In the genomic region with DNA sequence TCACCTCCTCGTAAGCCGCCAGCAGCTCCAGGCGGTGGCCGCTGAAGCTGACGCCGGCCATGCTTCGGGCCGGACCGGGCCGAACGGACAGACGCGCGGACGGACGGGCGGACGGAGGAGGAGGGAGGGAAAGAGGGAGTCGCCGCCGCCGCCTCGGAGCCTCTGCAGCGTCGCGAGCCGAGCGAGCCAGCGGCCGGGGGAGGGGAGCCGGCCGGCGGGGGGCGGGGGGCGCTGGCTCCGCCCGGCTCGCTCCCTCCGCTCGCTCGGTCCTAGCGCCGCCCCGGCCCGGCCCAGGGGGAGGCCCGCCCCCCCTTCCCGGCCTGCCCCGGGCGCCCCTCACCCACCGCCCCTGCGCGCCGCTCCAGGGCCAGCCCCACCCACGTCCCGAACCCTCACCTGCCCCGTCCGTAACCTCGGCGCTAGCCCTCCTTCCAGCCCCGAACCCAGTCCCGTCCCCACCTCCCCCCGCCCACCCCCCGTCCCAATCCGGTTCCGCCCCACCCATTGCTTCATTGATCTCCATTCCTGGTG, we compare ENCODE assay signal across 8 cellular contexts. TPM values are rescaled to one million over a fixed set of nuclear protein-coding genes. Genes with fewer than 3 reads are reported as not detected.
A peak's percentile ranks its signal among the peaks of the same experiment; 100 is the strongest.
DNase-seq lines count a peak whose midpoint lies in the region; ATAC-seq, FAIRE-seq and TF ChIP-seq lines count a peak whose summit lies in the region.

A gene (minus strand): TSS at position 174 of the 531 bp plus-strand sequence. CDS start 113 bp downstream, at position 61.

- peaks cover 3% of the 10 kb centered on the region for H3K23me2 ChIP-seq in H1 (ENCODE audit: low read depth, low read length)

- H3K56ac ChIP-seq in H1 (replicated peaks; ENCODE audit: insufficient read length, low read depth, low read length): peak within 1 kb of the TSS; percentile 95

- H4K8ac ChIP-seq in H1 (ENCODE audit: extremely low read depth, insufficient read depth, low read length): peak within 1 kb of the TSS; percentile 98; the same call in 1 of the 2 replicates
- H4K8ac ChIP-seq in mesenchymal stem cell (ENCODE audit: low read length): peak within 1 kb of the TSS; percentile 69

- H3K18ac ChIP-seq in H1 (ENCODE audit: extremely low read depth, low read length) (peak within 1 kb of the TSS; percentile 98), mesenchymal stem cell (ENCODE audit: low read depth in 1 of 2, low read length in 2 of 2) (peak within 1 kb of the TSS; percentile 77 to 97)

- H3K9me3 ChIP-seq in H1 (ENCODE audit: insufficient read depth in 2 of 2, low read depth in 1 of 2, low read length in 1 of 2) (no peaks in the 10 kb centered on the region), mesenchymal stem cell (ENCODE audit: control insufficient read depth, low read length) (no peaks in the 10 kb centered on the region), tibial artery (no peaks in the 10 kb centered on the region)

- peak within 1 kb of the TSS; percentile 78 to 96 (median 88) for H3K4me3 ChIP-seq in H1 (ENCODE audit: extremely low read depth in 1 of 4, insufficient read depth in 2 of 4, low read depth in 3 of 4, low read length in 4 of 4)
- peak within 1 kb of the TSS; percentile 90 to 92 for H3K4me3 ChIP-seq in mesenchymal stem cell (ENCODE audit: insufficient read depth in 1 of 2, low read depth in 1 of 2, low read length in 2 of 2)
- H3K4me3 ChIP-seq in tibial artery: peak within 1 kb of the TSS; percentile 85 to 94

- H3K27me3 ChIP-seq in H1 (replicated peaks in 1 of 4; ENCODE audit: control insufficient read depth in 3 of 4, extremely low read depth in 1 of 4, insufficient read depth in 3 of 4, low read length in 3 of 4): no peaks in the 10 kb centered on the region
- no peaks in the 10 kb centered on the region for H3K27me3 ChIP-seq in mesenchymal stem cell (ENCODE audit: control insufficient read depth in 1 of 2, insufficient read depth in 1 of 2, low read length in 2 of 2)
- no peaks in the 10 kb centered on the region for H3K27me3 ChIP-seq in tibial artery

- no CpG with 5 or more reads among the region's 65 CpGs for WGBS in H1 (ENCODE audit: extremely low coverage in 1 of 2, insufficient coverage in 1 of 2, insufficient read length in 1 of 2, insufficient replicate concordance in 2 of 2, low coverage in 1 of 2, low lambda C conversion rate in 2 of 2, missing lambda C conversion rate in 1 of 2), 2 experiments
- WGBS in mesenchymal stem cell: 0% methylated on average over 14 of the region's 65 CpGs

- H3K79me2 ChIP-seq in H1 (ENCODE audit: control insufficient read depth in 1 of 2, insufficient read depth in 2 of 2, low read length in 2 of 2): peaks cover 14 to 42% of the 10 kb centered on the region in 2 experiments

- no peak within 1 kb of the TSS for H3K23ac ChIP-seq in H1 (ENCODE audit: insufficient read length)
- H3K23ac ChIP-seq in mesenchymal stem cell (ENCODE audit: low read length in 2 of 2): peak within 1 kb of the TSS in 1 of 2 experiments; percentile 99

- POLR2A ChIA-PET in H1 (lab: Charles Lee; ENCODE audit: partially characterized antibody): interaction anchor here (3.0 to 67.5 kb wide), 3 partner anchors 4 to 43 kb away, joined by 13 to 3349 read pairs (median 3349); a partner anchor contains a TSS

- FAIRE-seq in H1 (lab: Jason Lieb, UNC): no peak

- H3K4me2 ChIP-seq in H1 (ENCODE audit: insufficient read depth in 1 of 2, low read depth in 2 of 2, low read length in 2 of 2) (peak within 1 kb of the TSS; percentile 76 to 78), mesenchymal stem cell (ENCODE audit: low read length, poor library complexity, severe bottlenecking) (peak within 1 kb of the TSS; percentile 84)

- H4K91ac ChIP-seq in H1 (replicated peaks; ENCODE audit: insufficient read length, low read length) (peak within 1 kb of the TSS; percentile 96), mesenchymal stem cell (ENCODE audit: low read length) (peak within 1 kb of the TSS; percentile 79)

- in situ Hi-C loops in SK-MEL-5 (cut with HindIII; ENCODE audit: low pct_unique_long_range_greater_than_20kb, low sequenced_read_pairs): no loop called here

- peak; percentile 45 for ATAC-seq in HG02759 (IDR thresholded peaks at IDR 0.05; ENCODE audit: unreplicated experiment)

- H2BK12ac ChIP-seq in H1 (ENCODE audit: low read depth, low read length) (peak within 1 kb of the TSS; percentile 94; the same call in 1 of the 2 replicates), mesenchymal stem cell (ENCODE audit: low read length in 2 of 2) (peak within 1 kb of the TSS; percentile 55 to 91)

- TF ChIP-seq CTCF in H1 (IDR thresholded peaks at IDR 0.05; ENCODE audit: control extremely low read depth in 1 of 3, insufficient read depth in 1 of 3, low read depth in 1 of 3, low read length in 3 of 3) (no peak), tibial artery (IDR thresholded peaks at IDR 0.05) (no peak)

- CTCF ChIA-PET in H1 (lab: Charles Lee; ENCODE audit: partially characterized antibody): interaction anchor here (1.2 to 10.4 kb wide), 7 partner anchors 14 to 34 kb away, joined by 4 to 162 read pairs (median 35); a partner anchor contains a TSS

- TF ChIP-seq RAD21 in H1 (IDR thresholded peaks at IDR 0.05 in 1 of 2, conservative IDR thresholded peaks at IDR 0.05 in 1 of 2; ENCODE audit: low read depth in 2 of 2, low read length in 2 of 2): no peak

- H2AK5ac ChIP-seq in H1 (ENCODE audit: low read depth, low read length): peak within 1 kb of the TSS; percentile 88; the same call in 1 of the 2 replicates
- H2AK5ac ChIP-seq in mesenchymal stem cell (ENCODE audit: low read length, severe bottlenecking): peak within 1 kb of the TSS; percentile 79

- peak within 1 kb of the TSS; percentile 90 for H2BK20ac ChIP-seq in H1 (ENCODE audit: low read length)

- H4K20me1 ChIP-seq in H1 (replicated peaks in 1 of 2; ENCODE audit: control insufficient read depth in 1 of 2, insufficient read depth in 2 of 2, low read length in 2 of 2): peaks cover 26 to 27% of the 10 kb centered on the region in 2 experiments

- intact Hi-C loops in tibial artery (cut with DNase I; ENCODE audit: low total_unique reads): no loop called here

- H3K9ac ChIP-seq in H1 (replicated peaks in 1 of 4; ENCODE audit: extremely low read depth in 1 of 4, low read depth in 3 of 4, low read length in 3 of 4): peak within 1 kb of the TSS; percentile 89 to 100 (median 92)
- peak within 1 kb of the TSS; percentile 92 for H3K9ac ChIP-seq in mesenchymal stem cell (ENCODE audit: low read length)

- H3K4ac ChIP-seq in H1 (replicated peaks; ENCODE audit: insufficient read length, low read depth, low read length) (peak within 1 kb of the TSS; percentile 98), mesenchymal stem cell (ENCODE audit: low read depth in 1 of 2, low read length in 2 of 2) (peak within 1 kb of the TSS; percentile 51 to 94)

- no peak within 1 kb of the TSS for H2AFZ ChIP-seq in H1 (ENCODE audit: low read length)
- H2AFZ ChIP-seq in mesenchymal stem cell (ENCODE audit: low read depth, low read length): peak within 1 kb of the TSS; percentile 14

- peaks cover 11 to 46% (median 39%) of the 10 kb centered on the region in 4 experiments for H3K4me1 ChIP-seq in H1 (replicated peaks in 1 of 4; ENCODE audit: control insufficient read depth in 3 of 4, insufficient read depth in 4 of 4, low read length in 3 of 4)
- peaks cover 63% of the 10 kb centered on the region for H3K4me1 ChIP-seq in mesenchymal stem cell (ENCODE audit: control insufficient read depth, insufficient read depth, low read depth, low read length)
- H3K4me1 ChIP-seq in tibial artery: peaks cover 0 to 88% (median 72%) of the 10 kb centered on the region in 4 donors

- TF ChIP-seq EP300 in H1 (IDR thresholded peaks at IDR 0.05; ENCODE audit: borderline replicate concordance in 1 of 2, low read depth in 2 of 2, low read length in 2 of 2): no peak

- peak within 1 kb of the TSS; percentile 97 for H4K5ac ChIP-seq in H1 (ENCODE audit: insufficient read length, low read depth, low read length)

- DNase-seq in DMS53 (lab: John Stamatoyannopoulos, UW): peak; percentile 74
- DNase-seq in DMS53 treated with DMSO at 0.1 percent for 48 hours (lab: John Stamatoyannopoulos, UW; ENCODE audit: unreplicated experiment): no peak
- peak; percentile 41 for DNase-seq in SK-MEL-5 (ENCODE audit: low read depth, low spot score)
- DNase-seq in H1 (ENCODE audit: low read depth in 1 of 2, low spot score in 2 of 2): peak in 1 of 2 experiments; percentile 74
- peak; percentile 54 for DNase-seq in mesenchymal stem cell
- DNase-seq in tibial artery: peak in 1 of 2 donors; percentile 80
- DNase-seq in NOMO-1 (lab: John Stamatoyannopoulos, UW; ENCODE audit: unreplicated experiment in 2 of 2): no peak

- H2BK15ac ChIP-seq in H1 (ENCODE audit: low read length): peak within 1 kb of the TSS; percentile 99
- peak within 1 kb of the TSS; percentile 41 for H2BK15ac ChIP-seq in mesenchymal stem cell (ENCODE audit: low read depth, poor library complexity, severe bottlenecking)

- H3K27ac ChIP-seq in H1 (ENCODE audit: low read depth, low read length) (peak within 1 kb of the TSS; percentile 90), mesenchymal stem cell (ENCODE audit: low read length, poor library complexity, severe bottlenecking) (peak within 1 kb of the TSS; percentile 75), tibial artery (peak within 1 kb of the TSS; percentile 91 to 100)

- H2BK120ac ChIP-seq in H1 (replicated peaks; ENCODE audit: low read depth, low read length) (no peak within 1 kb of the TSS), mesenchymal stem cell (ENCODE audit: low read depth, low read length) (peak within 1 kb of the TSS; percentile 87)

- H3K79me1 ChIP-seq in H1 (ENCODE audit: low read depth, low read length) (peaks cover 21% of the 10 kb centered on the region), mesenchymal stem cell (replicated peaks; ENCODE audit: low read length, poor library complexity, severe bottlenecking) (no peaks in the 10 kb centered on the region)

- H3K36me3 ChIP-seq in H1 (ENCODE audit: control insufficient read depth in 2 of 4, insufficient read depth in 4 of 4, low read length in 3 of 4) (peaks cover 5 to 25% (median 9%) of the 10 kb centered on the region in 4 experiments; a peak in 6 of 8 replicates), mesenchymal stem cell (ENCODE audit: control insufficient read depth in 1 of 2, insufficient read depth in 2 of 2, low read depth in 1 of 2, low read length in 2 of 2) (peaks cover 9 to 36% of the 10 kb centered on the region in 2 experiments), tibial artery (peaks cover 0 to 5% (median 0%) of the 10 kb centered on the region in 3 donors)

- no peak within 1 kb of the TSS for H3K14ac ChIP-seq in H1 (ENCODE audit: insufficient read length)
- peak within 1 kb of the TSS in 1 of 2 experiments; percentile 97 for H3K14ac ChIP-seq in mesenchymal stem cell (ENCODE audit: low read length in 2 of 2)

- no peak; a peak in 1 of 3 replicates for TF ChIP-seq POLR2A in H1 (IDR thresholded peaks at IDR 0.05; ENCODE audit: control extremely low read depth in 1 of 2, low read depth in 2 of 2, low read length in 2 of 2)

- H2BK5ac ChIP-seq in H1 (ENCODE audit: low read depth, low read length): peak within 1 kb of the TSS; percentile 97; the same call in 1 of the 2 replicates
- H2BK5ac ChIP-seq in mesenchymal stem cell (ENCODE audit: low read depth, low read length, poor library complexity, severe bottlenecking): peak within 1 kb of the TSS; percentile 49

RNA-seq across cellular contexts. Expression of the gene that starts here (rescaled TPM):
- total RNA-seq in SK-MEL-5 (2014; rRNA removed; shearing (Covaris generic)): 41.6 and 49.0 TPM in 2 replicates
- polyA plus RNA-seq in SK-MEL-5 (2015; cell fraction: cytosol; rRNA removed): 50.4 and 53.9 TPM in 2 replicates
- 58.2 and 79.8 TPM in 2 replicates for polyA plus RNA-seq in SK-MEL-5 (2015; cell fraction: nucleus; rRNA removed)
- 325 and 333 TPM in 2 replicates for total RNA-seq in H1 (2021; fragmentation: NEBNext Ultra II Directional; extraction: Animal tissue kit (Norgen Biotek cat#: 25700))
- 168 and 250 TPM in 2 replicates for polyA plus RNA-seq in H1 (2011; rRNA removed)
- 212 TPM for polyA plus RNA-seq in H1 (2011; cell fraction: cytosol; rRNA removed)
- polyA plus RNA-seq in H1 (2011; cell fraction: nucleus; rRNA removed): 1,074 TPM
- 188 to 314 TPM (median 284 TPM) in 4 replicates for polyA plus RNA-seq in H1 (2012, experiment 1 of 2)
- 241 TPM for polyA plus RNA-seq in H1 (2012, experiment 2 of 2)
- 332 TPM for polyA plus RNA-seq in H1 (2013, experiment 1 of 2)
- 350 TPM for polyA plus RNA-seq in H1 (2013, experiment 2 of 2)
- polyA minus RNA-seq in H1 (2011; rRNA and poly(A)+ RNA removed): 120 and 154 TPM in 2 replicates
- 133 TPM for polyA minus RNA-seq in H1 (2011; cell fraction: cytosol; rRNA and poly(A)+ RNA removed)
- 288 TPM for polyA minus RNA-seq in H1 (2011; cell fraction: nucleus; rRNA and poly(A)+ RNA removed)
- 149 TPM for polyA plus RNA-seq in mesenchymal stem cell (2013, experiment 1 of 2)
- 150 TPM for polyA plus RNA-seq in mesenchymal stem cell (2013, experiment 2 of 2)

Comparison
In these comparisons a context has a peak if more than half of its experiments do, and no peak if none do; other contexts are left out.
1. DNase-seq: peak in DMS53 (single experiment), SK-MEL-5 (single experiment) and mesenchymal stem cell (single experiment); none in DMS53 treated with DMSO at 0.1 percent for 48 hours (single experiment) and NOMO-1 (0 of 2).
2. Peak in every context shown above with its lines, with median percentiles within 50 percentile points of each other: H3K27ac ChIP-seq and H3K4me3 ChIP-seq.